In the genomic region with DNA sequence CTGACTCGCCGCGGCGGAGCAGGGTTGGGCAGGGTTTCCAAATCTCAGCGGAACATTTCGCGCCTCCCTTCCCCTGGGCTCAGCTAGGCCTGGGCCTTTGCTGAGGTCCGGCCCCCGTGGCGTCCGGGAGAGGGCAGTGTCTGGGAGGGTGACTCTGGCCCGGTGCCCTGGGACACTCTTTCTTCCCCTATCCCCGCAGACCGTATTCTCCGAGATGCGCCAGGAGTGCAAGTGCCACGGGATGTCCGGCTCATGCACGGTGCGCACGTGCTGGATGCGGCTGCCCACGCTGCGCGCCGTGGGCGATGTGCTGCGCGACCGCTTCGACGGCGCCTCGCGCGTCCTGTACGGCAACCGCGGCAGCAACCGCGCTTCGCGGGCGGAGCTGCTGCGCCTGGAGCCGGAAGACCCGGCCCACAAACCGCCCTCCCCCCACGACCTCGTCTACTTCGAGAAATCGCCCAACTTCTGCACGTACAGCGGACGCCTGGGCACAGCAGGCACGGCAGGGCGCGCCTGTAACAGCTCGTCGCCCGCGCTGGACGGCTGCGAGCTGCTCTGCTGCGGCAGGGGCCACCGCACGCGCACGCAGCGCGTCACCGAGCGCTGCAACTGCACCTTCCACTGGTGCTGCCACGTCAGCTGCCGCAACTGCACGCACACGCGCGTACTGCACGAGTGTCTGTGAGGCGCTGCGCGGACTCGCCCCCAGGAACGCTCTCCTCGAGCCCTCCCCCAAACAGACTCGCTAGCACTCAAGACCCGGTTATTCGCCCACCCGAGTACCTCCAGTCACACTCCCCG, we compare ENCODE assay signal across 8 cellular contexts.
DNase-seq lines count a peak whose midpoint lies in the region; ATAC-seq and TF ChIP-seq lines count a peak whose summit lies in the region.

No MANE protein-coding gene starts in this region.

- H3K27me3 Mint-ChIP-seq in activated naive CD4-positive, alpha-beta T cell treated with anti-CD3 and anti-CD28 coated beads, Interleukin-2, amount 10 ng/mL, durations not matched to agents 7 days and 5 days = peaks cover 100% of the 10 kb centered on the region

- H3K4me1 Mint-ChIP-seq in activated naive CD4-positive, alpha-beta T cell treated with anti-CD3 and anti-CD28 coated beads, Interleukin-2, amount 10 ng/mL, durations not matched to agents 7 days and 5 days = peaks cover 52% of the 10 kb centered on the region

- POLR2A ChIA-PET in AG04449 (lab: Yijun Ruan, JAX) = no interaction called here

- peak overlapping the region; percentile 77 for H3K27ac Mint-ChIP-seq in activated naive CD4-positive, alpha-beta T cell treated with anti-CD3 and anti-CD28 coated beads, Interleukin-2, amount 10 ng/mL, durations not matched to agents 7 days and 5 days

- peak overlapping the region; percentile 69 for H3K4me3 Mint-ChIP-seq in activated naive CD4-positive, alpha-beta T cell treated with anti-CD3 and anti-CD28 coated beads, Interleukin-2, amount 10 ng/mL, durations not matched to agents 7 days and 5 days

- H3K36me3 Mint-ChIP-seq in activated naive CD4-positive, alpha-beta T cell treated with anti-CD3 and anti-CD28 coated beads, Interleukin-2, amount 10 ng/mL, durations not matched to agents 7 days and 5 days = peaks cover 11% of the 10 kb centered on the region

- DNase-seq in AG04449 (ENCODE audit: low read depth, low spot score) = no peak
- peak; percentile 83 for DNase-seq in HuH-7.5 (ENCODE audit: low spot score)
- peak; percentile 73 for DNase-seq in activated naive CD4-positive, alpha-beta T cell treated with anti-CD3 and anti-CD28 coated beads, Interleukin-2, amount 10 ng/mL, durations not matched to agents 7 days and 5 days
- DNase-seq in iPS-NIHi11 (ENCODE audit: low spot score) = peak; percentile 76
- DNase-seq in stimulated activated naive CD4-positive, alpha-beta T cell (lab: John Stamatoyannopoulos, UW) = peak; percentile 43 to 67 (median 59)
- no peak for DNase-seq in SIG-M5 (lab: John Stamatoyannopoulos, UW)
- DNase-seq in foreskin melanocyte = no peak

- TF ChIP-seq CTCF in AG04449 (IDR thresholded peaks at IDR 0.05; ENCODE audit: insufficient read depth, low read length, missing control alignments) = no peak

- H3K9me3 Mint-ChIP-seq in activated naive CD4-positive, alpha-beta T cell treated with anti-CD3 and anti-CD28 coated beads, Interleukin-2, amount 10 ng/mL, durations not matched to agents 7 days and 5 days = no peaks in the 10 kb centered on the region

- ATAC-seq in HG03095 (IDR thresholded peaks at IDR 0.05; ENCODE audit: unreplicated experiment) = no peak

- CTCF ChIA-PET in AG04449 (lab: Yijun Ruan, JAX) = interaction anchor here (1.3 to 40.7 kb wide), 3 partner anchors 10 to 37 kb away, joined by 5 to 1340 read pairs (median 1340); a partner anchor contains a TSS
- CTCF ChIA-PET in activated naive CD4-positive, alpha-beta T cell treated with anti-CD3 and anti-CD28 coated beads, Interleukin-2, amount 10 ng/mL, durations not matched to agents 7 days and 5 days (lab: Charles Lee) = interaction anchor here (0.6 to 9.5 kb wide), 6 partner anchors 11 to 112 kb away, joined by 3 to 121 read pairs (median 5); a partner anchor contains a TSS

- peak overlapping the region; percentile 30 for H3K4me3 ChIP-seq in AG04449 (ENCODE audit: low read depth, low read length)

Comparison
In these comparisons a context has a peak if more than half of its experiments do, and no peak if none do; other contexts are left out.
1. DNase-seq: peak in HuH-7.5 (single experiment), activated naive CD4-positive, alpha-beta T cell treated with anti-CD3 and anti-CD28 coated beads, Interleukin-2, amount 10 ng/mL, durations not matched to agents 7 days and 5 days (single experiment), iPS-NIHi11 (single experiment) and stimulated activated naive CD4-positive, alpha-beta T cell (6 of 6); none in AG04449 (single experiment), SIG-M5 (single experiment) and foreskin melanocyte (single experiment).